In genomic region chr2:140455312-140455711, GRCh38 we compare ENCODE assay signal across 3 cellular contexts.
TF ChIP-seq lines count a peak whose summit lies in the region.

No MANE protein-coding gene starts in this region.

TF ChIP-seq in SK-N-SH, 30 proteins besides CTCF, POLR2A, EP300 and RAD21 (continues in another document):
- TF ChIP-seq MXI1 (IDR thresholded peaks at IDR 0.05; ENCODE audit: low read depth, low read length) (no peak), ELF1 (IDR thresholded peaks at IDR 0.05) (no peak), FOXM1 (IDR thresholded peaks at IDR 0.05; ENCODE audit: low read depth) (no peak), RCOR1 (IDR thresholded peaks at IDR 0.05; ENCODE audit: low read length) (no peak), REST (IDR thresholded peaks at IDR 0.05; ENCODE audit: low read depth, low read length) (no peak), FOSL2 (IDR thresholded peaks at IDR 0.05; ENCODE audit: borderline replicate concordance, low read depth) (no peak), RXRA (IDR thresholded peaks at IDR 0.05; ENCODE audit: borderline replicate concordance, low read depth) (no peak), TEAD4 (IDR thresholded peaks at IDR 0.05; ENCODE audit: borderline replicate concordance, insufficient read depth) (no peak), SIN3A (IDR thresholded peaks at IDR 0.05; ENCODE audit: borderline replicate concordance, low read depth, low read length) (no peak), USF2 (IDR thresholded peaks at IDR 0.05; ENCODE audit: borderline replicate concordance, low read depth, low read length) (no peak)
- TF ChIP-seq, protein P1, sequence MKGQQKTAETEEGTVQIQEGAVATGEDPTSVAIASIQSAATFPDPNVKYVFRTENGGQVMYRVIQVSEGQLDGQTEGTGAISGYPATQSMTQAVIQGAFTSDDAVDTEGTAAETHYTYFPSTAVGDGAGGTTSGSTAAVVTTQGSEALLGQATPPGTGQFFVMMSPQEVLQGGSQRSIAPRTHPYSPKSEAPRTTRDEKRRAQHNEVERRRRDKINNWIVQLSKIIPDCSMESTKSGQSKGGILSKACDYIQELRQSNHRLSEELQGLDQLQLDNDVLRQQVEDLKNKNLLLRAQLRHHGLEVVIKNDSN (IDR thresholded peaks at IDR 0.05; ENCODE audit: borderline replicate concordance, low read depth) = no peak
- TF ChIP-seq, protein P2, sequence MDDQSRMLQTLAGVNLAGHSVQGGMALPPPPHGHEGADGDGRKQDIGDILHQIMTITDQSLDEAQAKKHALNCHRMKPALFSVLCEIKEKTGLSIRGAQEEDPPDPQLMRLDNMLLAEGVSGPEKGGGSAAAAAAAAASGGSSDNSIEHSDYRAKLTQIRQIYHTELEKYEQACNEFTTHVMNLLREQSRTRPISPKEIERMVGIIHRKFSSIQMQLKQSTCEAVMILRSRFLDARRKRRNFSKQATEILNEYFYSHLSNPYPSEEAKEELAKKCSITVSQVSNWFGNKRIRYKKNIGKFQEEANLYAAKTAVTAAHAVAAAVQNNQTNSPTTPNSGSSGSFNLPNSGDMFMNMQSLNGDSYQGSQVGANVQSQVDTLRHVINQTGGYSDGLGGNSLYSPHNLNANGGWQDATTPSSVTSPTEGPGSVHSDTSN (IDR thresholded peaks at IDR 0.05) = no peak

TF ChIP-seq in SK-N-SH treated with all-trans-retinoic acid at 6 μM for 48 hours, 23 proteins besides CTCF, POLR2A, EP300 and RAD21:
- TF ChIP-seq SNAI2 (CRISPR knock-in tag; IDR thresholded peaks at IDR 0.05) (no peak), BACH2 (CRISPR knock-in tag; IDR thresholded peaks at IDR 0.05; ENCODE audit: borderline replicate concordance) (no peak)
TF ChIP-seq in SK-N-SH treated with all-trans-retinoic acid at 6 μM for 48 hours: peak in this region for 0.

TF ChIP-seq in H1, 55 proteins besides CTCF, POLR2A, EP300 and RAD21:
- TF ChIP-seq SP1 (IDR thresholded peaks at IDR 0.05; ENCODE audit: low read depth, low read length) (no peak), BCL11A (IDR thresholded peaks at IDR 0.05; ENCODE audit: low read depth in 2 of 2, low read length in 2 of 2) (no peak), SUZ12 (IDR thresholded peaks at IDR 0.05; ENCODE audit: low read length) (no peak), MAFK (IDR thresholded peaks at IDR 0.05; ENCODE audit: low read depth, low read length) (peak; percentile 63; the same call in 1 of the 2 replicates)
